In genomic region chr1:64471724-64472276, GRCh38 we compare ENCODE assay signal across 10 cellular contexts. TPM values are rescaled to one million over a fixed set of nuclear protein-coding genes. Genes with fewer than 3 reads are reported as not detected.
A peak's percentile ranks its signal among the peaks of the same experiment; 100 is the strongest.
DNase-seq lines count a peak whose midpoint lies in the region; ATAC-seq and TF ChIP-seq lines count a peak whose summit lies in the region.
"Had no signal": no experiment of that assay in that cellular context is flagged by ENCODE, and none has a peak within 500 bp of the region (broad histone marks: within the 10 kb centered on the region; RNA-seq: fewer than 3 reads in every experiment).

No MANE protein-coding gene starts in this region.

- ATAC-seq in lung (ENCODE audit: insufficient read depth, low FRiP score) (no peak), GM21423 (IDR thresholded peaks at IDR 0.05; ENCODE audit: unreplicated experiment) (no peak)
- ATAC-seq: GM12878 had no signal

- peaks cover 43% of the 10 kb centered on the region for H3K4me1 Mint-ChIP-seq in MCF 10A (ENCODE audit: insufficient read depth, unreplicated experiment)

- H3K9me3 ChIP-seq in left ventricle myocardium inferior (replicated peaks) (no peaks in the 10 kb centered on the region), lung (ENCODE audit: control insufficient read depth in 2 of 2, insufficient read depth in 1 of 2, low read length in 1 of 2) (no peaks in the 10 kb centered on the region), vagina (no peaks in the 10 kb centered on the region)
- H3K9me3 ChIP-seq: neutrophil had no signal

- no peak for TF ChIP-seq POLR2A in vagina (IDR thresholded peaks at IDR 0.05)

- intact Hi-C loops in left ventricle myocardium inferior (cut with micrococcal nuclease): loop anchor here (10.0 kb wide), 1 partner anchor 73 kb away; no protein-coding TSS in a partner anchor
- intact Hi-C loops in cardiac septum (cut with DNase I): loop anchor here (5.0 to 10.0 kb wide), 6 partner anchors 41 to 353 kb away; partner anchors contain the start of gene RAVER2
- intact Hi-C loops in MCF 10A (cut with micrococcal nuclease): loop anchor here (1.0 to 5.0 kb wide), 3 partner anchors 36 to 353 kb away; no protein-coding TSS in a partner anchor
- intact Hi-C loops in vagina (cut with DNase I): loop anchor here (5.0 to 10.0 kb wide), 2 partner anchors 73 to 201 kb away; no protein-coding TSS in a partner anchor

- peak overlapping the region; percentile 83 for H3K4me3 Mint-ChIP-seq in MCF 10A (ENCODE audit: unreplicated experiment)

- BruUV-seq in MCF 10A (replicated peaks; lab: Mats Ljungman, UMichigan): no TSS peak

- peak overlapping the region; percentile 87 for H3K27ac ChIP-seq in left ventricle myocardium inferior (replicated peaks)
- peak overlapping the region in 1 of 2 donors; percentile 15 for H3K27ac ChIP-seq in lung (ENCODE audit: low read depth in 1 of 2, low read length in 1 of 2)
- peak overlapping the region; percentile 93 for H3K27ac ChIP-seq in vagina
- H3K27ac ChIP-seq: neutrophil had no signal

- peak overlapping the region; percentile 81 for H3K4me3 ChIP-seq in left ventricle myocardium inferior
- peak overlapping the region; percentile 64 for H3K4me3 ChIP-seq in lung
- H3K4me3 ChIP-seq in vagina: peak overlapping the region; percentile 57 to 81
- H3K4me3 ChIP-seq: GM12878 had no signal

- TF ChIP-seq CTCF in left ventricle myocardium inferior (IDR thresholded peaks at IDR 0.05; ENCODE audit: borderline replicate concordance): no peak
- no peak for TF ChIP-seq CTCF in MCF 10A (IDR thresholded peaks at IDR 0.05; ENCODE audit: unreplicated experiment)
- no peak for TF ChIP-seq CTCF in lung (IDR thresholded peaks at IDR 0.05; ENCODE audit: control extremely low read depth, extremely low read depth)
- TF ChIP-seq CTCF in vagina (IDR thresholded peaks at IDR 0.05): no peak

- H3K4me1 ChIP-seq in left ventricle myocardium inferior (peaks cover 64% of the 10 kb centered on the region), lung (ENCODE audit: control insufficient read depth in 2 of 2, insufficient read depth in 2 of 2, low read length in 2 of 2) (peaks cover 9% of the 10 kb centered on the region in 2 donors), vagina (peaks cover 49% of the 10 kb centered on the region)

- CTCF ChIA-PET in MCF 10A (lab: Yijun Ruan, JAX): interaction anchor here (0.8 to 1.1 kb wide), 4 partner anchors 79 to 353 kb away, joined by 3 to 4 read pairs (median 3); no protein-coding TSS in a partner anchor

- 41 to 45% methylated on average over 14 of the region's 14 CpGs for WGBS in lung, 2 donors

- H3K36me3 ChIP-seq in left ventricle myocardium inferior (no peaks in the 10 kb centered on the region), lung (ENCODE audit: control insufficient read depth in 2 of 2, insufficient read depth in 2 of 2, low read length in 2 of 2) (no peaks in the 10 kb centered on the region), vagina (no peaks in the 10 kb centered on the region)
- H3K36me3 ChIP-seq: neutrophil had no signal

- H3K9me3 Mint-ChIP-seq in MCF 10A (ENCODE audit: unreplicated experiment): no peaks in the 10 kb centered on the region

- H3K27ac Mint-ChIP-seq in MCF 10A (ENCODE audit: low read depth, unreplicated experiment): peak overlapping the region; percentile 27

- H3K27me3 ChIP-seq in left ventricle myocardium inferior (ENCODE audit: low read depth) (peaks cover 8% of the 10 kb centered on the region), lung (ENCODE audit: control insufficient read depth, insufficient read depth) (no peaks in the 10 kb centered on the region), vagina (no peaks in the 10 kb centered on the region)

- DNase-seq in left ventricle myocardium inferior (no peak), cardiac septum (ENCODE audit: low spot score) (no peak), MCF 10A (ENCODE audit: unreplicated experiment) (peak; percentile 14), lung (ENCODE audit: low spot score) (no peak), vagina (ENCODE audit: extremely low spot score in 2 of 2) (no peak), HPDE6-E6E7 (ENCODE audit: extremely low spot score) (no peak), DMS 273 treated with DMSO at 0.1 percent for 48 hours (lab: John Stamatoyannopoulos, UW) (no peak)

- no peaks in the 10 kb centered on the region for H3K36me3 Mint-ChIP-seq in MCF 10A (ENCODE audit: insufficient read depth, unreplicated experiment)

- POLR2A ChIA-PET in MCF 10A (lab: Yijun Ruan, JAX): interaction anchor here (0.7 to 1.3 kb wide), 4 partner anchors 27 to 948 kb away, joined by 4 to 5 read pairs (median 4); partner anchors contain the start of gene EFCAB7

- peaks cover 8% of the 10 kb centered on the region for H3K27me3 Mint-ChIP-seq in MCF 10A (ENCODE audit: insufficient read depth, unreplicated experiment)

RNA-seq across cellular contexts. Expression of gene CACHD1, which starts 1.9 kb away (rescaled TPM):
- total RNA-seq in left ventricle myocardium inferior (2.7 TPM), cardiac septum (2.9 TPM), MCF 10A (2022) (2.9 and 3.9 TPM in 2 replicates), lung (10 to 100 TPM; 16.0 to 49.6 TPM), vagina (27.7 TPM)
- polyA plus RNA-seq in lung: 1 to 10 TPM; 4.7 to 9.0 TPM
- polyA plus RNA-seq: GM12878 had no signal
